ENCODE assay signal across 27 cellular contexts in the genomic region with DNA sequence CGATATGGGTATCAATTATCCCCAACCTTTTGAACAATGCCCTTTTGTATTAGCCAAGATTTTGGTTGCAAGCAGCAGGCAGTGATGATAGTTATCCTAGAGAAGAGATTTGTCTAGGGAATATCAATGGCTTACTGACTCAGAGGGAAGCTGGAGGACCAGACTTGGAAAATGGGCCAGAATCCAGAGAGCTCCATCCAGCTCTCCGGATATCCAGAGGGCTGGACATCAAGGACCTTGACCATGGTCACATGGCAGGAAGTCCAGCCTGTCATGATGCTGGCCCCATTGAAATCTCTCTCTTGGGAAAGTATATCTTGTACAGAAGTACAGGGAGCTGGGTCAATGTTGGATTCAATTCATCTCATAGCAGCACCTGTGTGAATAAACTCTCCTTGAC.
"Had no signal": no experiment of that assay in that cellular context is flagged by ENCODE, and none has a peak within 500 bp of the region (broad histone marks: within the 10 kb centered on the region; RNA-seq: fewer than 3 reads in every experiment).

No MANE protein-coding gene starts in this region.

- H3K36me3 ChIP-seq: lower lobe of right lung, ovary, prostate gland, upper lobe of left lung, WERI-Rb-1 had no signal

- H3K27me3 ChIP-seq: ovary, upper lobe of left lung had no signal

- H3K27ac ChIP-seq: lower lobe of right lung, ovary, prostate gland, SK-N-MC, WERI-Rb-1 had no signal

- H3K4me1 ChIP-seq: lower lobe of right lung, prostate gland, upper lobe of left lung had no signal

- H3K9me3 ChIP-seq: ovary, prostate gland, upper lobe of left lung had no signal

- DNase-seq: activated CD4-positive, alpha-beta memory T cell treated with anti-CD3 and anti-CD28 coated beads for 36 hours; activated CD4-positive, alpha-beta T cell treated with anti-CD3 and anti-CD28 coated beads for 48 hours; activated CD8-positive, alpha-beta memory T cell treated with anti-CD3 and anti-CD28 coated beads, Interleukin-2, amount 50 U/mL, for 4 hours; activated gamma-delta T cell treated with Interleukin-2 at 50 U/mL for 16 hours; activated naive CD4-positive, alpha-beta T cell treated with anti-CD3 and anti-CD28 coated beads, Interleukin-2, amount 50 U/mL, for 16 hours; activated T-cell treated with anti-CD3 and anti-CD28 coated beads, Interleukin-2, amount 50 U/mL, for 24 hours; amniotic stem cell; central memory CD4-positive, alpha-beta T cell; endodermal cell; hippocampal formation; immature natural killer cell; kidney; lower lobe of right lung; retina; stimulated activated CD4-positive, alpha-beta T cell treated with anti-CD3 and anti-CD28 coated beads, Interleukin-2, amount 100 ng/mL, for 48 hours; stimulated activated naive CD8-positive, alpha-beta T cell treated with anti-CD3 and anti-CD28 coated beads, Interleukin-15, Interleukin-2, amounts not matched to agents 100 U/mL and 50 U/mL, for 24 hours; substantia nigra; T-helper 17 cell; T1000; upper lobe of left lung; WERI-Rb-1 had no signal

- H3K4me3 ChIP-seq: lower lobe of right lung, ovary, prostate gland, SK-N-MC, upper lobe of left lung had no signal

- ATAC-seq: activated CD4-positive, CD25-positive, alpha-beta regulatory T cell treated with anti-CD3 and anti-CD28 coated beads, Interleukin-2, amount 50 U/mL, for 24 hours; esophagus mucosa; lower lobe of right lung; natural killer cell treated with Interleukin-12 subunit alpha and Interleukin-12 subunit beta and Interleukin-15 and Interleukin-18, amount 100 ng/mL, for 72 hours; stimulated activated naive CD8-positive, alpha-beta T cell treated with anti-CD3 and anti-CD28 coated beads, Interleukin-15, Interleukin-2, amounts not matched to agents 100 U/mL and 50 U/mL, for 24 hours; T-helper 17 cell had no signal
